14 cellular contexts compared by ENCODE assay signal in genomic region chr5:102910240-102911226, GRCh38.
DNase-seq lines count a peak whose midpoint lies in the region; ATAC-seq, FAIRE-seq and TF ChIP-seq lines count a peak whose summit lies in the region.
"Had no signal": no experiment of that assay in that cellular context is flagged by ENCODE, and none has a peak within 500 bp of the region (broad histone marks: within the 10 kb centered on the region; RNA-seq: fewer than 3 reads in every experiment).

No MANE protein-coding gene starts in this region.

- TF ChIP-seq CTCF in GM23338 (conservative IDR thresholded peaks at IDR 0.05; ENCODE audit: low read depth in 2 of 2) (no peak), endothelial cell of umbilical vein (IDR thresholded peaks at IDR 0.05; ENCODE audit: extremely low read depth in 1 of 2, insufficient read depth in 1 of 2, low read depth in 1 of 2, low read length in 2 of 2) (no peak), progenitor cell of endocrine pancreas (IDR thresholded peaks at IDR 0.05; ENCODE audit: unreplicated experiment) (no peak), esophagus squamous epithelium (IDR thresholded peaks at IDR 0.05) (no peak)

- no peaks in the 10 kb centered on the region; the same call in 1 of the 2 replicates for H3K36me3 ChIP-seq in GM23338 (ENCODE audit: insufficient read depth)
- H3K36me3 ChIP-seq in endothelial cell of umbilical vein (ENCODE audit: control insufficient read depth in 2 of 2, extremely low read depth in 1 of 2, insufficient read depth in 2 of 2, low read length in 2 of 2): no peaks in the 10 kb centered on the region
- peaks cover 0 to 10% (median 0%) of the 10 kb centered on the region in 3 donors for H3K36me3 ChIP-seq in esophagus squamous epithelium

- H3K79me2 ChIP-seq in GM23338 (replicated peaks; ENCODE audit: insufficient read depth) (no peaks in the 10 kb centered on the region), endothelial cell of umbilical vein (ENCODE audit: control insufficient read depth, insufficient read depth, low read length) (no peaks in the 10 kb centered on the region)

- H2AFZ ChIP-seq in GM23338 (no peak overlapping the region), endothelial cell of umbilical vein (ENCODE audit: low read depth, low read length) (no peak overlapping the region)

- intact Hi-C loops in endothelial cell of umbilical vein (cut with micrococcal nuclease) (loop anchor here (2.0 to 5.0 kb wide), 2 partner anchors 46 to 193 kb away; no protein-coding TSS in a partner anchor), esophagus squamous epithelium (cut with DNase I) (no loop called here)

- H3K4me2 ChIP-seq in GM23338 (no peak overlapping the region), endothelial cell of umbilical vein (ENCODE audit: insufficient read depth, low read length) (peak overlapping the region; percentile 50)

- H3K27me3 ChIP-seq in GM23338 (ENCODE audit: insufficient read depth) (no peaks in the 10 kb centered on the region), endothelial cell of umbilical vein (ENCODE audit: control insufficient read depth in 2 of 2, insufficient read depth in 2 of 2, low read length in 2 of 2) (no peaks in the 10 kb centered on the region), esophagus squamous epithelium (no peaks in the 10 kb centered on the region)
- H3K27me3 ChIP-seq: neutrophil, stomach had no signal

- CTCF ChIA-PET in endothelial cell of umbilical vein (lab: Charles Lee): interaction anchor here (1.0 to 2.0 kb wide), 5 partner anchors 11 to 66 kb away, joined by 3 to 5 read pairs (median 5); no protein-coding TSS in a partner anchor

- TF ChIP-seq POLR2A in endothelial cell of umbilical vein (IDR thresholded peaks at IDR 0.05; ENCODE audit: low read depth, low read length) (no peak), esophagus squamous epithelium (IDR thresholded peaks at IDR 0.05) (no peak)

- peaks cover 8% of the 10 kb centered on the region; the same call in 2 of the 3 replicates for H3K9me3 Mint-ChIP-seq in GM23338
- no peaks in the 10 kb centered on the region for H3K9me3 Mint-ChIP-seq in progenitor cell of endocrine pancreas (ENCODE audit: low read depth)

- H4K20me1 ChIP-seq in GM23338 (replicated peaks; ENCODE audit: insufficient read depth): peaks cover 4% of the 10 kb centered on the region; the same call in 1 of the 2 replicates
- H4K20me1 ChIP-seq in endothelial cell of umbilical vein (replicated peaks; ENCODE audit: control insufficient read depth, extremely low read depth, insufficient read depth, low read length): no peaks in the 10 kb centered on the region

- no peak overlapping the region for H3K27ac Mint-ChIP-seq in GM23338
- H3K27ac Mint-ChIP-seq in progenitor cell of endocrine pancreas: peak overlapping the region; percentile 31
- H3K27ac Mint-ChIP-seq: activated CD4-positive, alpha-beta T cell treated with anti-CD3 and anti-CD28 coated beads, Interleukin-2, amount 10 ng/mL, durations not matched to agents 7 days and 5 days; activated naive CD4-positive, alpha-beta T cell treated with anti-CD3 and anti-CD28 coated beads, Interleukin-2, amount 50 U/mL, for 24 hours had no signal

- peaks cover 9% of the 10 kb centered on the region; the same call in 1 of the 3 replicates for H3K36me3 Mint-ChIP-seq in GM23338 (ENCODE audit: low read depth)
- no peaks in the 10 kb centered on the region for H3K36me3 Mint-ChIP-seq in progenitor cell of endocrine pancreas (ENCODE audit: insufficient read depth)

- no peak overlapping the region for H3K4me3 ChIP-seq in GM23338
- H3K4me3 ChIP-seq in endothelial cell of umbilical vein (replicated peaks in 1 of 3; ENCODE audit: insufficient read depth in 1 of 3, low read depth in 1 of 3, low read length in 3 of 3): no peak overlapping the region
- H3K4me3 ChIP-seq in esophagus squamous epithelium: no peak overlapping the region
- H3K4me3 ChIP-seq: stomach had no signal

- H3K4me1 ChIP-seq in GM23338 (ENCODE audit: insufficient read depth): no peaks in the 10 kb centered on the region
- peaks cover 29% of the 10 kb centered on the region for H3K4me1 ChIP-seq in endothelial cell of umbilical vein (ENCODE audit: control insufficient read depth, extremely low read depth, insufficient read depth, low read length)
- H3K4me1 ChIP-seq in esophagus squamous epithelium: peaks cover 0 to 17% (median 0%) of the 10 kb centered on the region in 3 donors

- no TSS peak for BruUV-seq in endothelial cell of umbilical vein (replicated peaks; lab: Mats Ljungman, UMichigan)

- 53% methylated on average over 6 of the region's 6 CpGs for WGBS in esophagus squamous epithelium, 2 donors

- peak; percentile 53 for FAIRE-seq in endothelial cell of umbilical vein (lab: Jason Lieb, UNC)

- H3F3A ChIP-seq in GM23338 (replicated peaks; ENCODE audit: low read depth): no peaks in the 10 kb centered on the region

- H3K27me3 Mint-ChIP-seq in GM23338 (ENCODE audit: insufficient read depth, low read depth, poor library complexity) (no peaks in the 10 kb centered on the region), progenitor cell of endocrine pancreas (no peaks in the 10 kb centered on the region)
- H3K27me3 Mint-ChIP-seq: activated CD4-positive, alpha-beta T cell treated with anti-CD3 and anti-CD28 coated beads, Interleukin-2, amount 10 ng/mL, durations not matched to agents 7 days and 5 days; activated naive CD4-positive, alpha-beta T cell treated with anti-CD3 and anti-CD28 coated beads, Interleukin-2, amount 50 U/mL, for 24 hours had no signal

- no peaks in the 10 kb centered on the region for H3K9me1 ChIP-seq in endothelial cell of umbilical vein (replicated peaks; ENCODE audit: control insufficient read depth, extremely low read depth, insufficient read depth, low read length)

- H3K9me2 ChIP-seq in GM23338 (ENCODE audit: insufficient read depth): peaks cover 1% of the 10 kb centered on the region; the same call in 1 of the 2 replicates

- H3K27ac ChIP-seq in GM23338 (ENCODE audit: low read depth) (peak overlapping the region; percentile 59; the same call in 1 of the 2 replicates), endothelial cell of umbilical vein (ENCODE audit: insufficient read depth, low read depth, low read length) (peak overlapping the region; percentile 18), esophagus squamous epithelium (no peak overlapping the region)
- H3K27ac ChIP-seq: neutrophil, stomach had no signal

- DNase-seq in GM23338 (ENCODE audit: low spot score): no peak
- DNase-seq in NCI-H69 (lab: John Stamatoyannopoulos, UW): peak; percentile 67
- DNase-seq in endothelial cell of umbilical vein (ENCODE audit: low read depth, low spot score): peak; percentile 25
- no peak for DNase-seq in progenitor cell of endocrine pancreas (ENCODE audit: low spot score, unreplicated experiment)
- no peak for DNase-seq in esophagus squamous epithelium (lab: John Stamatoyannopoulos, UW)
- DNase-seq: activated CD4-positive, alpha-beta T cell treated with anti-CD3 and anti-CD28 coated beads, Interleukin-2, amount 10 ng/mL, durations not matched to agents 7 days and 5 days; effector CD8-positive, alpha-beta T cell; stimulated activated CD4-positive, alpha-beta T cell treated with anti-CD3 and anti-CD28 coated beads, Interleukin-2, amount 100 ng/mL, for 24 hours; stomach had no signal

- H3K4me1 Mint-ChIP-seq in GM23338 (0 out of 3 replicates have a peak, but pooled peaks cover 3% of the 10 kb centered on the region), progenitor cell of endocrine pancreas (ENCODE audit: low read depth) (peaks cover 2% of the 10 kb centered on the region)
- H3K4me1 Mint-ChIP-seq: activated CD4-positive, alpha-beta T cell treated with anti-CD3 and anti-CD28 coated beads, Interleukin-2, amount 10 ng/mL, durations not matched to agents 7 days and 5 days; activated naive CD4-positive, alpha-beta T cell treated with anti-CD3 and anti-CD28 coated beads, Interleukin-2, amount 50 U/mL, for 24 hours had no signal

- POLR2A ChIA-PET in endothelial cell of umbilical vein (lab: Charles Lee): no interaction called here

- H3K4me3 Mint-ChIP-seq in GM23338: no peak overlapping the region
- H3K4me3 Mint-ChIP-seq in progenitor cell of endocrine pancreas (ENCODE audit: low read depth): no peak overlapping the region
- H3K4me3 Mint-ChIP-seq: activated CD4-positive, alpha-beta T cell treated with anti-CD3 and anti-CD28 coated beads, Interleukin-2, amount 10 ng/mL, durations not matched to agents 7 days and 5 days; activated naive CD4-positive, alpha-beta T cell treated with anti-CD3 and anti-CD28 coated beads, Interleukin-2, amount 50 U/mL, for 24 hours had no signal

- H3K9me3 ChIP-seq in endothelial cell of umbilical vein (replicated peaks; ENCODE audit: control insufficient read depth, insufficient read depth, low read length) (no peaks in the 10 kb centered on the region), esophagus squamous epithelium (no peaks in the 10 kb centered on the region)
- H3K9me3 ChIP-seq: neutrophil, stomach had no signal

- ATAC-seq in GM23338: no peak
- ATAC-seq in HG02981 (IDR thresholded peaks at IDR 0.05; ENCODE audit: unreplicated experiment): no peak
- no peak for ATAC-seq in HG03039 (IDR thresholded peaks at IDR 0.05; ENCODE audit: unreplicated experiment)
- ATAC-seq in HG03175 (IDR thresholded peaks at IDR 0.05; ENCODE audit: unreplicated experiment): no peak

- dilution Hi-C loops in endothelial cell of umbilical vein (cut with MboI; ENCODE audit: extremely low pct_ligation_motif_present, low sequenced_read_pairs): no loop called here

- peak overlapping the region; percentile 16 for H3K9ac ChIP-seq in endothelial cell of umbilical vein (replicated peaks; ENCODE audit: extremely low read depth, insufficient read depth, low read length)

TF ChIP-seq in GM23338, 12 proteins besides CTCF, POLR2A, EP300 and RAD21 (continues in another document):
- TF ChIP-seq EZH2 (IDR thresholded peaks at IDR 0.05; ENCODE audit: low read depth, unreplicated experiment) (no peak), JUNB (IDR thresholded peaks at IDR 0.05; ENCODE audit: unreplicated experiment) (no peak)

TF ChIP-seq in endothelial cell of umbilical vein, 7 proteins besides CTCF, POLR2A, EP300 and RAD21:
- TF ChIP-seq EZH2 (IDR thresholded peaks at IDR 0.05; ENCODE audit: borderline replicate concordance, low read depth, low read length, severe bottlenecking) (no peak), JUN (IDR thresholded peaks at IDR 0.05; ENCODE audit: borderline replicate concordance, insufficient read depth, insufficient read length, low read depth) (peak; percentile 27)
TF ChIP-seq in endothelial cell of umbilical vein: peak in this region for 1.

Comparison
In these comparisons a context has a peak if more than half of its experiments do, and no peak if none do; other contexts are left out.
1. DNase-seq: peak in NCI-H69 (single experiment) and endothelial cell of umbilical vein (single experiment); none in GM23338 (single experiment), progenitor cell of endocrine pancreas (single experiment) and esophagus squamous epithelium (single experiment).
2. H3K27ac ChIP-seq: peak in GM23338 (single experiment) and endothelial cell of umbilical vein (single experiment); none in esophagus squamous epithelium (0 of 4).